ENCODE assay signal across 25 cellular contexts in the genomic region with DNA sequence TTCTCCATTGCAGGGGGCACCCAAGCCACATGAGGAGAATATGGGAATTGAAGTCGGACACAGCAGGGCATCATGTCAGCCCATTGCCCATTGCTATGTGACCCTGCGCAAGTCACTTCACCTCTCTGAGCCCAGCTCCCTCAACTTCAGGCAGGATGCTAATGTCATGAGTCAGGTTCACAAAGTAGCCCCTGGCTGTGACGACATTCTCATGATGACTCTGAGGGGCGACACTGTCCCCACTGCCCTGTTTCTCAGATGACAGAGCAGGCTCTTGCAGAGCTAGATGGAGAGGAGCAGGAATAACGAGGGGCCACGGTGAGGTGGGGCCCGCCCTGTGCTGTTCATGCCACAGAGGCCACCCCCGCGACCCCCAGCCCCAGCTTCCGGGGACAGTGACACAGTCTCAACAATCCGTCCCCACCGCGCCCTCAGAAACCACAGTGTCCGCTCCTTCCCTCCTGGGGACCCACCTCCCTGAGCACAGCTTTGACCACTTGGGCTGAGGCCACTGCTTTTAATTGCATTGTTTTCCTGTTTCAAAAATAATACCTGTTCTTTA. TPM values are rescaled to one million over a fixed set of nuclear protein-coding genes. Genes with fewer than 3 reads are reported as not detected.
DNase-seq lines count a peak whose midpoint lies in the region; ATAC-seq and TF ChIP-seq lines count a peak whose summit lies in the region.
"Had no signal": no experiment of that assay in that cellular context is flagged by ENCODE, and none has a peak within 500 bp of the region (broad histone marks: within the 10 kb centered on the region; RNA-seq: fewer than 3 reads in every experiment).

No MANE protein-coding gene starts in this region.

- DNase-seq in Right ventricle myocardium superior (peak; percentile 25), cardiac septum (ENCODE audit: low spot score) (no peak), islet precursor cell (peak; percentile 75), mucosa of descending colon (peak in 2 of 3 donors; percentile 3 to 31), spleen (peak; percentile 58), NCI-H2107 treated with DMSO at 0.1 percent for 48 hours (lab: John Stamatoyannopoulos, UW; ENCODE audit: unreplicated experiment) (no peak), NAMALWA (ENCODE audit: low spot score) (no peak)
- DNase-seq: 8988T; AML-193; C1 segment of cervical spinal cord; Calu3; DMS153; GF-D8; KG1; NCI-H1105; NCI-H146; NCI-H2029; NCI-H226; NCI-H524; NCI-H774; NK-92 treated with Interleukin-12 subunit alpha and Interleukin-12 subunit beta, amount 100 ng/mL, for 24 hours had no signal

- H3K4me3 ChIP-seq in mucosa of descending colon (no peak overlapping the region), spleen (no peak overlapping the region)

- no peak overlapping the region for H3K27ac ChIP-seq in spleen
- H3K27ac ChIP-seq: HL-60 had no signal

- H3K36me3 ChIP-seq in mucosa of descending colon (ENCODE audit: low read depth), result no peaks in the 10 kb centered on the region
- no peaks in the 10 kb centered on the region for H3K36me3 ChIP-seq in spleen

- peaks cover 0 to 10% (median 0%) of the 10 kb centered on the region in 7 donors for H3K27me3 ChIP-seq in spleen (replicated peaks in 1 of 7)

- intact Hi-C loops in Right ventricle myocardium superior (cut with DNase I), result no loop called here
- intact Hi-C loops in cardiac septum (cut with DNase I), result no loop called here
- intact Hi-C loops in mucosa of descending colon (cut with DNase I, micrococcal nuclease), result no loop called here
- intact Hi-C loops in spleen (cut with DNase I; ENCODE audit: low total_unique reads), result no loop called here

- TF ChIP-seq POLR2A in spleen (IDR thresholded peaks at IDR 0.05), result no peak

- TF ChIP-seq CTCF in mucosa of descending colon (IDR thresholded peaks at IDR 0.05), result no peak
- TF ChIP-seq CTCF in spleen (IDR thresholded peaks at IDR 0.05 in 8 of 11, conservative IDR thresholded peaks at IDR 0.05 in 3 of 11), result no peak

- WGBS in spleen, 5 donors, result 81 to 97% (median 86%) methylated on average over 5 to 14 of the region's 14 CpGs

- ATAC-seq in Right ventricle myocardium superior (ENCODE audit: poor library complexity), result no peak
- no peak for ATAC-seq in mucosa of descending colon
- no peak for ATAC-seq in GM21360 (IDR thresholded peaks at IDR 0.05; ENCODE audit: unreplicated experiment)
- ATAC-seq: Panc1 had no signal

- H3K9me3 ChIP-seq in mucosa of descending colon (no peaks in the 10 kb centered on the region), spleen (no peaks in the 10 kb centered on the region)

- H3K4me1 ChIP-seq in mucosa of descending colon (ENCODE audit: low read depth), result no peaks in the 10 kb centered on the region
- H3K4me1 ChIP-seq in spleen, result no peaks in the 10 kb centered on the region

RNA-seq across cellular contexts. Expression of gene ZNF469, which starts 13.2 kb away (rescaled TPM):
- total RNA-seq in Right ventricle myocardium superior (0.94 TPM), cardiac septum (1.5 TPM), mucosa of descending colon (1 to 10 TPM in 1 of 3 donors, under 1 TPM in 2; 0.35 to 1.4 (median 0.51) TPM), spleen (1 to 10 TPM; 2.4 to 8.0 (median 4.0) TPM)
- under 1 TPM; 0.27 to 0.96 (median 0.35) TPM for polyA plus RNA-seq in spleen
- total RNA-seq: SK-MEL-5 had no signal

Comparison
In these comparisons a context has a peak if more than half of its experiments do, and no peak if none do; other contexts are left out.
1. DNase-seq: peak in Right ventricle myocardium superior (single experiment), islet precursor cell (single experiment), mucosa of descending colon (2 of 3) and spleen (single experiment); none in cardiac septum (single experiment), NCI-H2107 treated with DMSO at 0.1 percent for 48 hours (single experiment) and NAMALWA (single experiment).